Comparison of ENCODE assay signal across 8 cellular contexts in the genomic region with DNA sequence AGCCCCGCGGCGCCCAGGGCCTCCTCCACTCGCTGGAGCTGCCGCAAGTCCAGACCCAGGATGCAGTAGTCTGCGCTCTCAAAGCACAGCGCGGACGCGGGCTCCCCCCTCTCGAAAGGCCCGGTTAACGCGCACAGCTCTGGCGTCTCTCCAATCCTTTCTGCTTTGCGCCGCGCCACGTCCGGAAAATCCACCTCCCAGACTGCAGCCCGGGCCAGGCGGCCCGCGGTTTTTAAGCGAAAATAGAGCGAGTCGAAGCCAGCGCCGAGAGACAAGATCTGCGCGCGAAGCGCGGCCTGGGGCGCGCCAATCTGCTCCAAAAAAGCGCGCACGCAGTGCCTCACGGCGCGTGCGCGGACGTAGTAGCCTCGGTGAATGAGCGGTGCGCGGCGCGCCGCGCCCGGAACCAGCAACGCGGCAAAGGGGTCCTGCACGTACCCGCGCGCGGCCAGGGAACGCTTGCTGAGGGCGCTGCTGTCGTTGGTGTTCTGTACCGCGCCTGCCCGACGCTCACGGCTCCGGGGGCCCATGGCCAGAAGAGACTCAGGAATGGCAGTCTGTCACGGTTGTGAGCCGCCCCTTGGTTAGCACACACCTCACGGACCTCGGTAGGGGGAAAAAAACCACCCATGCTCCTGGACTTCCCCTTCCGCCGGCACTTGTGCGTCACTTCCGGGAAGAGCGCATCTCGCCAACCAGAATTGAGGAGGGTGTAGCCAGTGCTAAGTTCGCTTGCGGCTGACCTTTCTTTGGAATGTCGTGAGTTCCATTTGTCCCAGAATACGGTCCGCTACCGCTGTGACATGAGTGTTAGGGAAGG.
DNase-seq lines count a peak whose midpoint lies in the region; ATAC-seq lines count a peak whose summit lies in the region.

A gene with protein sequence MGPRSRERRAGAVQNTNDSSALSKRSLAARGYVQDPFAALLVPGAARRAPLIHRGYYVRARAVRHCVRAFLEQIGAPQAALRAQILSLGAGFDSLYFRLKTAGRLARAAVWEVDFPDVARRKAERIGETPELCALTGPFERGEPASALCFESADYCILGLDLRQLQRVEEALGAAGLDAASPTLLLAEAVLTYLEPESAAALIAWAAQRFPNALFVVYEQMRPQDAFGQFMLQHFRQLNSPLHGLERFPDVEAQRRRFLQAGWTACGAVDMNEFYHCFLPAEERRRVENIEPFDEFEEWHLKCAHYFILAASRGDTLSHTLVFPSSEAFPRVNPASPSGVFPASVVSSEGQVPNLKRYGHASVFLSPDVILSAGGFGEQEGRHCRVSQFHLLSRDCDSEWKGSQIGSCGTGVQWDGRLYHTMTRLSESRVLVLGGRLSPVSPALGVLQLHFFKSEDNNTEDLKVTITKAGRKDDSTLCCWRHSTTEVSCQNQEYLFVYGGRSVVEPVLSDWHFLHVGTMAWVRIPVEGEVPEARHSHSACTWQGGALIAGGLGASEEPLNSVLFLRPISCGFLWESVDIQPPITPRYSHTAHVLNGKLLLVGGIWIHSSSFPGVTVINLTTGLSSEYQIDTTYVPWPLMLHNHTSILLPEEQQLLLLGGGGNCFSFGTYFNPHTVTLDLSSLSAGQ (minus strand): TSS at position 614 of the 820 bp plus-strand sequence. CDS start 84 bp downstream, at position 530.

- peaks cover 23% of the 10 kb centered on the region for H3K36me3 Mint-ChIP-seq in central memory CD8-positive, alpha-beta T cell (ENCODE audit: insufficient read depth)

- H3K27me3 Mint-ChIP-seq in central memory CD8-positive, alpha-beta T cell, result no peaks in the 10 kb centered on the region

- H3K27ac Mint-ChIP-seq in central memory CD8-positive, alpha-beta T cell (ENCODE audit: low read depth), result peak within 1 kb of the TSS; percentile 96

- peaks cover 31% of the 10 kb centered on the region for H3K4me1 Mint-ChIP-seq in central memory CD8-positive, alpha-beta T cell

- H3K9me3 Mint-ChIP-seq in central memory CD8-positive, alpha-beta T cell, result no peaks in the 10 kb centered on the region

- DNase-seq in AG08396 (ENCODE audit: low spot score) (peak; percentile 93), NCI-H446 treated with DMSO at 0.1 percent for 48 hours (lab: John Stamatoyannopoulos, UW) (peak; percentile 80), iris pigment epithelial cell (ENCODE audit: low read depth) (peak; percentile 94)
- peak; percentile 81 to 87 for DNase-seq in central memory CD8-positive, alpha-beta T cell (ENCODE audit: low spot score in 2 of 2)
- DNase-seq in stimulated activated CD4-positive, alpha-beta T cell treated with anti-CD3 and anti-CD28 coated beads, Interleukin-12 subunit alpha, Interleukin-12 subunit beta, amount 100 ng/mL, for 24 hours (ENCODE audit: low read depth in 2 of 2), result peak; percentile 82 to 84

- peak; percentile 93 for ATAC-seq in GM19023 (IDR thresholded peaks at IDR 0.05; ENCODE audit: unreplicated experiment)
- ATAC-seq in HG03280 (IDR thresholded peaks at IDR 0.05; ENCODE audit: unreplicated experiment), result peak; percentile 90
- ATAC-seq in activated CD4-positive, CD25-positive, alpha-beta regulatory T cell treated with anti-CD3 and anti-CD28 coated beads, Interleukin-2, amount 50 U/mL, for 24 hours, result peak; percentile 92 to 94
- peak; percentile 92 for ATAC-seq in central memory CD8-positive, alpha-beta T cell (replicated peaks; ENCODE audit: extremely low read depth, poor library complexity, severe bottlenecking)

- H3K4me3 Mint-ChIP-seq in central memory CD8-positive, alpha-beta T cell, result peak within 1 kb of the TSS; percentile 93

Comparison
In these comparisons a context has a peak if more than half of its experiments do, and no peak if none do; other contexts are left out.
1. Peak in every context shown above with its lines: DNase-seq and ATAC-seq.